ENCODE assay signal across 1 cellular context in genomic region chr7:18315241-18315640, GRCh38.
TF ChIP-seq lines count a peak whose summit lies in the region.

No MANE protein-coding gene starts in this region.

TF ChIP-seq in GM12878, 131 proteins besides CTCF, POLR2A, EP300 and RAD21 (continued from another document):
- TF ChIP-seq, protein P1, sequence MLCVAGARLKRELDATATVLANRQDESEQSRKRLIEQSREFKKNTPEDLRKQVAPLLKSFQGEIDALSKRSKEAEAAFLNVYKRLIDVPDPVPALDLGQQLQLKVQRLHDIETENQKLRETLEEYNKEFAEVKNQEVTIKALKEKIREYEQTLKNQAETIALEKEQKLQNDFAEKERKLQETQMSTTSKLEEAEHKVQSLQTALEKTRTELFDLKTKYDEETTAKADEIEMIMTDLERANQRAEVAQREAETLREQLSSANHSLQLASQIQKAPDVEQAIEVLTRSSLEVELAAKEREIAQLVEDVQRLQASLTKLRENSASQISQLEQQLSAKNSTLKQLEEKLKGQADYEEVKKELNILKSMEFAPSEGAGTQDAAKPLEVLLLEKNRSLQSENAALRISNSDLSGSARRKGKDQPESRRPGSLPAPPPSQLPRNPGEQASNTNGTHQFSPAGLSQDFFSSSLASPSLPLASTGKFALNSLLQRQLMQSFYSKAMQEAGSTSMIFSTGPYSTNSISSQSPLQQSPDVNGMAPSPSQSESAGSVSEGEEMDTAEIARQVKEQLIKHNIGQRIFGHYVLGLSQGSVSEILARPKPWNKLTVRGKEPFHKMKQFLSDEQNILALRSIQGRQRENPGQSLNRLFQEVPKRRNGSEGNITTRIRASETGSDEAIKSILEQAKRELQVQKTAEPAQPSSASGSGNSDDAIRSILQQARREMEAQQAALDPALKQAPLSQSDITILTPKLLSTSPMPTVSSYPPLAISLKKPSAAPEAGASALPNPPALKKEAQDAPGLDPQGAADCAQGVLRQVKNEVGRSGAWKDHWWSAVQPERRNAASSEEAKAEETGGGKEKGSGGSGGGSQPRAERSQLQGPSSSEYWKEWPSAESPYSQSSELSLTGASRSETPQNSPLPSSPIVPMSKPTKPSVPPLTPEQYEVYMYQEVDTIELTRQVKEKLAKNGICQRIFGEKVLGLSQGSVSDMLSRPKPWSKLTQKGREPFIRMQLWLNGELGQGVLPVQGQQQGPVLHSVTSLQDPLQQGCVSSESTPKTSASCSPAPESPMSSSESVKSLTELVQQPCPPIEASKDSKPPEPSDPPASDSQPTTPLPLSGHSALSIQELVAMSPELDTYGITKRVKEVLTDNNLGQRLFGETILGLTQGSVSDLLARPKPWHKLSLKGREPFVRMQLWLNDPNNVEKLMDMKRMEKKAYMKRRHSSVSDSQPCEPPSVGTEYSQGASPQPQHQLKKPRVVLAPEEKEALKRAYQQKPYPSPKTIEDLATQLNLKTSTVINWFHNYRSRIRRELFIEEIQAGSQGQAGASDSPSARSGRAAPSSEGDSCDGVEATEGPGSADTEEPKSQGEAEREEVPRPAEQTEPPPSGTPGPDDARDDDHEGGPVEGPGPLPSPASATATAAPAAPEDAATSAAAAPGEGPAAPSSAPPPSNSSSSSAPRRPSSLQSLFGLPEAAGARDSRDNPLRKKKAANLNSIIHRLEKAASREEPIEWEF (IDR thresholded peaks at IDR 0.05; ENCODE audit: insufficient replicate concordance, low read depth, low read length), result no peak
